In genomic region chr4:153465583-153465921, GRCh38 we compare ENCODE assay signal across 1 cellular context.
TF ChIP-seq lines count a peak whose summit lies in the region.

No MANE protein-coding gene starts in this region.

TF ChIP-seq in K562, 482 proteins besides CTCF, POLR2A, EP300 and RAD21 (continued from another document and continues in another):
- 0 out of 2 replicates have a peak, but pooled peaks have one; percentile 53 for TF ChIP-seq REST (CRISPR knock-in tag; IDR thresholded peaks at IDR 0.05; ENCODE audit: low read depth)
- no peak for TF ChIP-seq IRF1 (CRISPR knock-in tag; IDR thresholded peaks at IDR 0.05; ENCODE audit: borderline replicate concordance)
- TF ChIP-seq SUPT5H (IDR thresholded peaks at IDR 0.05): no peak
- TF ChIP-seq, protein P1, sequence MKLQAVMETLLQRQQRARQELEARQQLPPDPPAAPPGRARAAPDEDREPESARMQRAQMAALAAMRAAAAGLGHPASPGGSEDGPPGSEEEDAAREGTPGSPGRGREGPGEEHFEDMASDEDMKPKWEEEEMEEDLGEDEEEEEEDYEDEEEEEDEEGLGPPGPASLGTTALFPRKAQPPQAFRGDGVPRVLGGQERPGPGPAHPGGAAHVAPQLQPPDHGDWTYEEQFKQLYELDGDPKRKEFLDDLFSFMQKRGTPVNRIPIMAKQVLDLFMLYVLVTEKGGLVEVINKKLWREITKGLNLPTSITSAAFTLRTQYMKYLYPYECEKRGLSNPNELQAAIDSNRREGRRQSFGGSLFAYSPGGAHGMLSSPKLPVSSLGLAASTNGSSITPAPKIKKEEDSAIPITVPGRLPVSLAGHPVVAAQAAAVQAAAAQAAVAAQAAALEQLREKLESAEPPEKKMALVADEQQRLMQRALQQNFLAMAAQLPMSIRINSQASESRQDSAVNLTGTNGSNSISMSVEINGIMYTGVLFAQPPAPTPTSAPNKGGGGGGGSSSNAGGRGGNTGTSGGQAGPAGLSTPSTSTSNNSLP (IDR thresholded peaks at IDR 0.05; ENCODE audit: borderline replicate concordance, low read depth, low read length): no peak
- no peak for TF ChIP-seq ZNF408 (CRISPR knock-in tag; IDR thresholded peaks at IDR 0.05; ENCODE audit: low read depth)
- TF ChIP-seq, protein P2, sequence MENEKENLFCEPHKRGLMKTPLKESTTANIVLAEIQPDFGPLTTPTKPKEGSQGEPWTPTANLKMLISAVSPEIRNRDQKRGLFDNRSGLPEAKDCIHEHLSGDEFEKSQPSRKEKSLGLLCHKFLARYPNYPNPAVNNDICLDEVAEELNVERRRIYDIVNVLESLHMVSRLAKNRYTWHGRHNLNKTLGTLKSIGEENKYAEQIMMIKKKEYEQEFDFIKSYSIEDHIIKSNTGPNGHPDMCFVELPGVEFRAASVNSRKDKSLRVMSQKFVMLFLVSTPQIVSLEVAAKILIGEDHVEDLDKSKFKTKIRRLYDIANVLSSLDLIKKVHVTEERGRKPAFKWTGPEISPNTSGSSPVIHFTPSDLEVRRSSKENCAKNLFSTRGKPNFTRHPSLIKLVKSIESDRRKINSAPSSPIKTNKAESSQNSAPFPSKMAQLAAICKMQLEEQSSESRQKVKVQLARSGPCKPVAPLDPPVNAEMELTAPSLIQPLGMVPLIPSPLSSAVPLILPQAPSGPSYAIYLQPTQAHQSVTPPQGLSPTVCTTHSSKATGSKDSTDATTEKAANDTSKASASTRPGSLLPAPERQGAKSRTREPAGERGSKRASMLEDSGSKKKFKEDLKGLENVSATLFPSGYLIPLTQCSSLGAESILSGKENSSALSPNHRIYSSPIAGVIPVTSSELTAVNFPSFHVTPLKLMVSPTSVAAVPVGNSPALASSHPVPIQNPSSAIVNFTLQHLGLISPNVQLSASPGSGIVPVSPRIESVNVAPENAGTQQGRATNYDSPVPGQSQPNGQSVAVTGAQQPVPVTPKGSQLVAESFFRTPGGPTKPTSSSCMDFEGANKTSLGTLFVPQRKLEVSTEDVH (IDR thresholded peaks at IDR 0.05; ENCODE audit: low read depth, partially characterized antibody): no peak
- peak in 1 of 2 experiments; percentile 87 for TF ChIP-seq AFF1 (IDR thresholded peaks at IDR 0.05; ENCODE audit: low read depth in 1 of 2, partially characterized antibody in 2 of 2)
- TF ChIP-seq U2AF1 (optimal IDR thresholded peaks at IDR 0.05; ENCODE audit: low read depth, low read length): no peak
- TF ChIP-seq ATF6 (CRISPR knock-in tag; IDR thresholded peaks at IDR 0.05): no peak
- no peak for TF ChIP-seq ZNF76 (CRISPR knock-in tag; IDR thresholded peaks at IDR 0.05; ENCODE audit: borderline replicate concordance)
- no peak for TF ChIP-seq NKRF (IDR thresholded peaks at IDR 0.05; ENCODE audit: borderline replicate concordance)
- TF ChIP-seq SP1 (CRISPR knock-in tag; IDR thresholded peaks at IDR 0.05): 0 out of 2 replicates have a peak, but pooled peaks have one; percentile 10
- 0 out of 2 replicates have a peak, but pooled peaks have one; percentile 32 for TF ChIP-seq BACH1 (tag; IDR thresholded peaks at IDR 0.05)
- TF ChIP-seq HMBOX1 (IDR thresholded peaks at IDR 0.05): no peak
- no peak for TF ChIP-seq GTF2F1 (IDR thresholded peaks at IDR 0.05; ENCODE audit: low read depth, low read length)
- TF ChIP-seq, protein P3, sequence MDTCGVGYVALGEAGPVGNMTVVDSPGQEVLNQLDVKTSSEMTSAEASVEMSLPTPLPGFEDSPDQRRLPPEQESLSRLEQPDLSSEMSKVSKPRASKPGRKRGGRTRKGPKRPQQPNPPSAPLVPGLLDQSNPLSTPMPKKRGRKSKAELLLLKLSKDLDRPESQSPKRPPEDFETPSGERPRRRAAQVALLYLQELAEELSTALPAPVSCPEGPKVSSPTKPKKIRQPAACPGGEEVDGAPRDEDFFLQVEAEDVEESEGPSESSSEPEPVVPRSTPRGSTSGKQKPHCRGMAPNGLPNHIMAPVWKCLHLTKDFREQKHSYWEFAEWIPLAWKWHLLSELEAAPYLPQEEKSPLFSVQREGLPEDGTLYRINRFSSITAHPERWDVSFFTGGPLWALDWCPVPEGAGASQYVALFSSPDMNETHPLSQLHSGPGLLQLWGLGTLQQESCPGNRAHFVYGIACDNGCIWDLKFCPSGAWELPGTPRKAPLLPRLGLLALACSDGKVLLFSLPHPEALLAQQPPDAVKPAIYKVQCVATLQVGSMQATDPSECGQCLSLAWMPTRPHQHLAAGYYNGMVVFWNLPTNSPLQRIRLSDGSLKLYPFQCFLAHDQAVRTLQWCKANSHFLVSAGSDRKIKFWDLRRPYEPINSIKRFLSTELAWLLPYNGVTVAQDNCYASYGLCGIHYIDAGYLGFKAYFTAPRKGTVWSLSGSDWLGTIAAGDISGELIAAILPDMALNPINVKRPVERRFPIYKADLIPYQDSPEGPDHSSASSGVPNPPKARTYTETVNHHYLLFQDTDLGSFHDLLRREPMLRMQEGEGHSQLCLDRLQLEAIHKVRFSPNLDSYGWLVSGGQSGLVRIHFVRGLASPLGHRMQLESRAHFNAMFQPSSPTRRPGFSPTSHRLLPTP (IDR thresholded peaks at IDR 0.05; ENCODE audit: borderline replicate concordance, extremely low read depth, insufficient read length): no peak
- TF ChIP-seq RBBP5 (IDR thresholded peaks at IDR 0.05; ENCODE audit: borderline replicate concordance, insufficient read depth, low read length, poor library complexity, severe bottlenecking): no peak
- TF ChIP-seq, protein P4, sequence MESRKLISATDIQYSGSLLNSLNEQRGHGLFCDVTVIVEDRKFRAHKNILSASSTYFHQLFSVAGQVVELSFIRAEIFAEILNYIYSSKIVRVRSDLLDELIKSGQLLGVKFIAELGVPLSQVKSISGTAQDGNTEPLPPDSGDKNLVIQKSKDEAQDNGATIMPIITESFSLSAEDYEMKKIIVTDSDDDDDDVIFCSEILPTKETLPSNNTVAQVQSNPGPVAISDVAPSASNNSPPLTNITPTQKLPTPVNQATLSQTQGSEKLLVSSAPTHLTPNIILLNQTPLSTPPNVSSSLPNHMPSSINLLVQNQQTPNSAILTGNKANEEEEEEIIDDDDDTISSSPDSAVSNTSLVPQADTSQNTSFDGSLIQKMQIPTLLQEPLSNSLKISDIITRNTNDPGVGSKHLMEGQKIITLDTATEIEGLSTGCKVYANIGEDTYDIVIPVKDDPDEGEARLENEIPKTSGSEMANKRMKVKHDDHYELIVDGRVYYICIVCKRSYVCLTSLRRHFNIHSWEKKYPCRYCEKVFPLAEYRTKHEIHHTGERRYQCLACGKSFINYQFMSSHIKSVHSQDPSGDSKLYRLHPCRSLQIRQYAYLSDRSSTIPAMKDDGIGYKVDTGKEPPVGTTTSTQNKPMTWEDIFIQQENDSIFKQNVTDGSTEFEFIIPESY (CRISPR knock-in tag; IDR thresholded peaks at IDR 0.05): peak; percentile 33; the same call in 1 of the 2 replicates
- TF ChIP-seq CHCHD3 (CRISPR knock-in tag; IDR thresholded peaks at IDR 0.05): no peak
- TF ChIP-seq HNRNPL (IDR thresholded peaks at IDR 0.05; ENCODE audit: low read depth, low read length): no peak
- TF ChIP-seq, protein P5, sequence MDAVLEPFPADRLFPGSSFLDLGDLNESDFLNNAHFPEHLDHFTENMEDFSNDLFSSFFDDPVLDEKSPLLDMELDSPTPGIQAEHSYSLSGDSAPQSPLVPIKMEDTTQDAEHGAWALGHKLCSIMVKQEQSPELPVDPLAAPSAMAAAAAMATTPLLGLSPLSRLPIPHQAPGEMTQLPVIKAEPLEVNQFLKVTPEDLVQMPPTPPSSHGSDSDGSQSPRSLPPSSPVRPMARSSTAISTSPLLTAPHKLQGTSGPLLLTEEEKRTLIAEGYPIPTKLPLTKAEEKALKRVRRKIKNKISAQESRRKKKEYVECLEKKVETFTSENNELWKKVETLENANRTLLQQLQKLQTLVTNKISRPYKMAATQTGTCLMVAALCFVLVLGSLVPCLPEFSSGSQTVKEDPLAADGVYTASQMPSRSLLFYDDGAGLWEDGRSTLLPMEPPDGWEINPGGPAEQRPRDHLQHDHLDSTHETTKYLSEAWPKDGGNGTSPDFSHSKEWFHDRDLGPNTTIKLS (IDR thresholded peaks at IDR 0.05; ENCODE audit: borderline replicate concordance, low read depth): 0 out of 2 replicates have a peak, but pooled peaks have one; percentile 65
- 0 out of 2 replicates have a peak, but pooled peaks have one; percentile 19 for TF ChIP-seq ETV1 (tag; conservative IDR thresholded peaks at IDR 0.05; ENCODE audit: low read depth)
